Comparison of ENCODE assay signal across 8 cellular contexts in genomic region chr2:85585781-85586105, GRCh38. TPM values are rescaled to one million over a fixed set of nuclear protein-coding genes. Genes with fewer than 3 reads are reported as not detected.
DNase-seq lines count a peak whose midpoint lies in the region; ATAC-seq and TF ChIP-seq lines count a peak whose summit lies in the region.

No MANE protein-coding gene starts in this region.

- H3K23ac ChIP-seq in IMR-90 (ENCODE audit: low read depth, low read length), result peak overlapping the region; percentile 98; the same call in 1 of the 2 replicates

- peaks cover 27% of the 10 kb centered on the region for H3K9me1 ChIP-seq in IMR-90 (ENCODE audit: insufficient read depth, low read length)

- H4K8ac ChIP-seq in IMR-90 (ENCODE audit: low read depth in 2 of 2, low read length in 2 of 2), result peak overlapping the region; percentile 42 to 97

- peak overlapping the region; percentile 91 for H2BK120ac ChIP-seq in IMR-90 (ENCODE audit: low read depth, low read length)

- DNase-seq in AG10803 (ENCODE audit: low read depth) (peak; percentile 85), IMR-90 (peak; percentile 63), body of pancreas (no peak), aorta (no peak)
- no peak for DNase-seq in naive thymus-derived CD4-positive, alpha-beta T cell

- H3K9me3 Mint-ChIP-seq in naive thymus-derived CD4-positive, alpha-beta T cell, result peaks cover 0 to 2% (median 0%) of the 10 kb centered on the region in 11 donors

- ATAC-seq in IMR-90 (ENCODE audit: low read depth) (0 out of 2 replicates have a peak, but pooled peaks have one; percentile 2), body of pancreas (peak; percentile 33), HG03045 (IDR thresholded peaks at IDR 0.05; ENCODE audit: unreplicated experiment) (no peak), GM21529 (IDR thresholded peaks at IDR 0.05; ENCODE audit: unreplicated experiment) (no peak), aorta (ENCODE audit: low FRiP score) (no peak), HG02970 (IDR thresholded peaks at IDR 0.05; ENCODE audit: low FRiP score, unreplicated experiment) (no peak)
- no peak for ATAC-seq in naive thymus-derived CD4-positive, alpha-beta T cell

- POLR2A ChIA-PET in IMR-90 (lab: Charles Lee; ENCODE audit: unreplicated experiment), result no interaction called here
- POLR2A ChIA-PET in naive thymus-derived CD4-positive, alpha-beta T cell (lab: Charles Lee), result interaction anchor here (0.6 to 6.4 kb wide), 8 partner anchors 9 to 260 kb away, joined by 3 to 85 read pairs (median 6); partner anchors contain the start of genes GGCX, MAT2A, RNF181 and TMEM150A

- dilution Hi-C loops in IMR-90 (cut with HindIII; ENCODE audit: low sequenced_read_pairs, unreplicated experiment), result no loop called here

- no peaks in the 10 kb centered on the region for H3K27me3 Mint-ChIP-seq in naive thymus-derived CD4-positive, alpha-beta T cell

- peak overlapping the region; percentile 57 to 96 (median 87) for H3K4me3 Mint-ChIP-seq in naive thymus-derived CD4-positive, alpha-beta T cell

- peaks cover 7% of the 10 kb centered on the region; the same call in 1 of the 2 replicates for H4K20me1 ChIP-seq in IMR-90 (ENCODE audit: insufficient read depth, low read length)

- H3K9me3 ChIP-seq in IMR-90 (ENCODE audit: control insufficient read depth, insufficient read depth, low read length) (no peaks in the 10 kb centered on the region), body of pancreas (no peaks in the 10 kb centered on the region), aorta (ENCODE audit: control insufficient read depth, low read length) (no peaks in the 10 kb centered on the region)
- no peaks in the 10 kb centered on the region for H3K9me3 ChIP-seq in naive thymus-derived CD4-positive, alpha-beta T cell (ENCODE audit: control insufficient read depth in 2 of 3, low read length in 3 of 3)

- BruUV-seq in IMR-90 (replicated peaks; lab: Mats Ljungman, UMichigan), result no TSS peak

- intact Hi-C loops in IMR-90 (cut with micrococcal nuclease), result loop anchor here (2.0 kb wide), 1 partner anchor 25 kb away; the partner anchor contains the start of gene GGCX
- intact Hi-C loops in body of pancreas (cut with DNase I), result no loop called here
- intact Hi-C loops in naive thymus-derived CD4-positive, alpha-beta T cell (cut with micrococcal nuclease), result loop anchor here (1.0 to 2.0 kb wide), 4 partner anchors 8 to 27 kb away; partner anchors contain the start of genes C2orf68 (in 1 of the 2), RNF181 (in 1 of the 2), TMEM150A (in 1 of the 2) and VAMP8 (in 1 of the 2)
- intact Hi-C loops in aorta (cut with DNase I), result no loop called here

- H4K5ac ChIP-seq in IMR-90 (ENCODE audit: low read depth, low read length), result peak overlapping the region; percentile 81

- no peak for TF ChIP-seq POLR2A in IMR-90 (IDR thresholded peaks at IDR 0.05; ENCODE audit: low read depth, low read length)
- TF ChIP-seq POLR2A in body of pancreas (IDR thresholded peaks at IDR 0.05), result no peak

- peak overlapping the region; percentile 97 for H3K4ac ChIP-seq in IMR-90 (ENCODE audit: low read depth, low read length)

- peak overlapping the region; percentile 95 for H2AK9ac ChIP-seq in IMR-90 (replicated peaks; ENCODE audit: low read depth, low read length, poor library complexity)

- H3K4me2 ChIP-seq in IMR-90 (ENCODE audit: low read depth, low read length), result peak overlapping the region; percentile 74

- no peaks in the 10 kb centered on the region for H3K36me3 ChIP-seq in IMR-90 (ENCODE audit: control insufficient read depth, insufficient read depth, low read length)
- H3K36me3 ChIP-seq in body of pancreas (replicated peaks in 1 of 2; ENCODE audit: insufficient read depth in 1 of 2, low read depth in 2 of 2), result peaks cover 0 to 4% of the 10 kb centered on the region in 2 donors
- H3K36me3 ChIP-seq in naive thymus-derived CD4-positive, alpha-beta T cell (ENCODE audit: control insufficient read depth in 2 of 3, insufficient read depth in 3 of 3, low read length in 3 of 3), result peaks cover 0 to 13% (median 0%) of the 10 kb centered on the region in 3 experiments
- no peaks in the 10 kb centered on the region for H3K36me3 ChIP-seq in aorta (ENCODE audit: control insufficient read depth in 1 of 2, insufficient read depth in 2 of 2, low read length in 1 of 2)

- H3K18ac ChIP-seq in IMR-90 (ENCODE audit: low read depth, low read length), result peak overlapping the region; percentile 65

- peaks cover 6 to 52% of the 10 kb centered on the region in 2 experiments; a peak in 2 of 4 replicates for H3K79me1 ChIP-seq in IMR-90 (ENCODE audit: low read depth in 1 of 2, low read length in 2 of 2)

- peak overlapping the region in 8 of 9 donors; percentile 81 to 93 (median 93) for H3K27ac Mint-ChIP-seq in naive thymus-derived CD4-positive, alpha-beta T cell

- peak overlapping the region; percentile 89 for H2BK20ac ChIP-seq in IMR-90 (ENCODE audit: low read depth, low read length)

- peaks cover 31% of the 10 kb centered on the region for H3K4me1 ChIP-seq in IMR-90 (ENCODE audit: control insufficient read depth, insufficient read depth, low read length)
- peaks cover 55% of the 10 kb centered on the region for H3K4me1 ChIP-seq in body of pancreas
- peaks cover 19 to 32% of the 10 kb centered on the region in 2 donors for H3K4me1 ChIP-seq in naive thymus-derived CD4-positive, alpha-beta T cell (ENCODE audit: control insufficient read depth in 2 of 2, insufficient read depth in 2 of 2, low read length in 2 of 2)
- peaks cover 0 to 1% of the 10 kb centered on the region in 2 donors for H3K4me1 ChIP-seq in aorta (ENCODE audit: control insufficient read depth in 1 of 2, insufficient read depth in 2 of 2, low read length in 2 of 2)

- peak overlapping the region; percentile 94 for H2AFZ ChIP-seq in IMR-90 (replicated peaks; ENCODE audit: low read length, poor library complexity)

- H2BK5ac ChIP-seq in IMR-90 (ENCODE audit: low read depth, low read length, poor library complexity, severe bottlenecking), result peak overlapping the region; percentile 94

- H3K14ac ChIP-seq in IMR-90 (replicated peaks; ENCODE audit: low read depth, low read length), result peak overlapping the region; percentile 94; the same call in 1 of the 2 replicates

- H3K36me3 Mint-ChIP-seq in naive thymus-derived CD4-positive, alpha-beta T cell, result peaks cover 0 to 16% (median 12%) of the 10 kb centered on the region in 5 donors

- peak overlapping the region; percentile 92 for H4K91ac ChIP-seq in IMR-90 (ENCODE audit: insufficient read depth, low read depth, low read length)

- no peak for TF ChIP-seq RAD21 in IMR-90 (IDR thresholded peaks at IDR 0.05; ENCODE audit: low read length)

- H3K27me3 ChIP-seq in IMR-90 (ENCODE audit: control insufficient read depth, insufficient read depth, low read length) (no peaks in the 10 kb centered on the region), body of pancreas (no peaks in the 10 kb centered on the region), aorta (ENCODE audit: control insufficient read depth in 1 of 2, insufficient read depth in 2 of 2, low read length in 1 of 2) (no peaks in the 10 kb centered on the region)
- H3K27me3 ChIP-seq in naive thymus-derived CD4-positive, alpha-beta T cell (ENCODE audit: control insufficient read depth in 2 of 2, insufficient read depth in 2 of 2, low read length in 2 of 2), result no peaks in the 10 kb centered on the region

- H3K4me1 Mint-ChIP-seq in naive thymus-derived CD4-positive, alpha-beta T cell, result peaks cover 45 to 73% (median 68%) of the 10 kb centered on the region in 7 donors

- WGBS in IMR-90 (ENCODE audit: extremely low coverage in 2 of 2, insufficient read length in 1 of 2), 2 experiments, result no CpG with 5 or more reads among the region's 1 CpG
- WGBS in body of pancreas, 2 donors, result 79 to 83% methylated on average over 1 of the region's 1 CpG
- 17 to 63% methylated on average over 1 of the region's 1 CpG for WGBS in aorta, 2 donors

- H3K4me3 ChIP-seq in AG10803 (ENCODE audit: low read length), result peak overlapping the region; percentile 68
- H3K4me3 ChIP-seq in IMR-90 (ENCODE audit: insufficient read depth, low read depth, low read length), result no peak overlapping the region
- H3K4me3 ChIP-seq in body of pancreas, result no peak overlapping the region
- H3K4me3 ChIP-seq in naive thymus-derived CD4-positive, alpha-beta T cell (ENCODE audit: low read length), result peak overlapping the region; percentile 69
- no peak overlapping the region for H3K4me3 ChIP-seq in aorta (ENCODE audit: low read length in 2 of 2)

- peak overlapping the region; percentile 54 for H3K56ac ChIP-seq in IMR-90 (ENCODE audit: extremely low read depth, insufficient read depth, low read length)

- peak overlapping the region; percentile 58; the same call in 2 of the 3 replicates for H2BK15ac ChIP-seq in IMR-90 (ENCODE audit: low read depth, low read length)

- in situ Hi-C loops in IMR-90 (cut with MboI; ENCODE audit: low sequenced_read_pairs), result no loop called here

- no peak for TF ChIP-seq CTCF in AG10803 (conservative IDR thresholded peaks at IDR 0.05; ENCODE audit: low read length)
- TF ChIP-seq CTCF in IMR-90 (conservative IDR thresholded peaks at IDR 0.05; ENCODE audit: low read depth, low read length), result no peak
- no peak for TF ChIP-seq CTCF in body of pancreas (IDR thresholded peaks at IDR 0.05)

- no peak overlapping the region; the same call in 1 of the 2 replicates for H3K9ac ChIP-seq in IMR-90 (ENCODE audit: low read depth, low read length)

- CTCF ChIA-PET in IMR-90 (lab: Yijun Ruan, JAX), result no interaction called here
- CTCF ChIA-PET in naive thymus-derived CD4-positive, alpha-beta T cell (lab: Charles Lee), result no interaction called here

- peak overlapping the region; percentile 90 for H3K27ac ChIP-seq in IMR-90 (ENCODE audit: insufficient read depth, low read length)
- H3K27ac ChIP-seq in body of pancreas, result peak overlapping the region; percentile 73 to 88 (median 78)
- H3K27ac ChIP-seq in naive thymus-derived CD4-positive, alpha-beta T cell (ENCODE audit: low read depth, low read length), result peak overlapping the region; percentile 80
- H3K27ac ChIP-seq in aorta (ENCODE audit: low read depth in 1 of 2, low read length in 2 of 2), result peak overlapping the region in 1 of 2 donors; percentile 87

- peak overlapping the region; percentile 98 for H2AK5ac ChIP-seq in IMR-90 (ENCODE audit: low read depth, low read length)

RNA-seq across cellular contexts. Expression of gene VAMP5, which starts 1.5 kb away (rescaled TPM):
- total RNA-seq in IMR-90 (2012; rRNA removed) (13.8 and 27.8 TPM in 2 replicates), body of pancreas (10 to 100 TPM in 1 of 2 donors, 1 to 10 TPM in 1; 3.0 to 10.4 TPM), aorta (10 to 100 TPM; 60.3 to 83.8 TPM)
- polyA plus RNA-seq in IMR-90 (2012; rRNA removed) (103 and 121 TPM in 2 replicates), aorta (100 to 1,000 TPM; 180 to 186 TPM)
- 209 and 319 TPM in 2 replicates for polyA plus RNA-seq in IMR-90 (2012; cell fraction: cytosol; rRNA removed)
- 51.1 and 83.2 TPM in 2 replicates for polyA plus RNA-seq in IMR-90 (2012; cell fraction: nucleus; rRNA removed; ENCODE audit: low replicate concordance)
- 10 to 100 TPM; 25.6 to 73.8 (median 35.1) TPM for total RNA-seq in naive thymus-derived CD4-positive, alpha-beta T cell
- 100 to 1,000 TPM; 115 to 121 TPM for polyA plus RNA-seq in naive thymus-derived CD4-positive, alpha-beta T cell

RNA-seq across cellular contexts. Expression of gene VAMP8, which starts 8.4 kb away (rescaled TPM):
- total RNA-seq in IMR-90 (2012; rRNA removed), result 0.83 and 0.90 TPM in 2 replicates
- 1.7 and 1.9 TPM in 2 replicates for polyA plus RNA-seq in IMR-90 (2012; rRNA removed)
- 0.82 and 2.4 TPM in 2 replicates for polyA plus RNA-seq in IMR-90 (2012; cell fraction: cytosol; rRNA removed)
- polyA plus RNA-seq in IMR-90 (2012; cell fraction: nucleus; rRNA removed; ENCODE audit: low replicate concordance), result 0.13 and 2.1 TPM in 2 replicates
- total RNA-seq in body of pancreas, result 100 to 1,000 TPM in 1 of 2 donors, 10 to 100 TPM in 1; 39.6 to 111 TPM
- total RNA-seq in naive thymus-derived CD4-positive, alpha-beta T cell, result 100 to 1,000 TPM in 2 of 5 experiments, 10 to 100 TPM in 3; 55.1 to 137 (median 83.2) TPM
- polyA plus RNA-seq in naive thymus-derived CD4-positive, alpha-beta T cell, result 100 to 1,000 TPM; 312 to 347 TPM
- 10 to 100 TPM; 40.5 to 43.5 TPM for total RNA-seq in aorta
- 100 to 1,000 TPM in 1 of 2 donors, 10 to 100 TPM in 1; 23.9 to 256 TPM for polyA plus RNA-seq in aorta

RNA-seq across cellular contexts. Expression of gene RNF181, which starts 9.8 kb away (rescaled TPM):
- total RNA-seq in IMR-90 (2012; rRNA removed), result 326 and 498 TPM in 2 replicates
- polyA plus RNA-seq in IMR-90 (2012; rRNA removed), result 438 and 481 TPM in 2 replicates
- 538 and 709 TPM in 2 replicates for polyA plus RNA-seq in IMR-90 (2012; cell fraction: cytosol; rRNA removed)
- 203 and 232 TPM in 2 replicates for polyA plus RNA-seq in IMR-90 (2012; cell fraction: nucleus; rRNA removed; ENCODE audit: low replicate concordance)
- 10 to 100 TPM; 54.4 to 89.5 TPM for total RNA-seq in body of pancreas
- total RNA-seq in naive thymus-derived CD4-positive, alpha-beta T cell, result 100 to 1,000 TPM in 1 of 5 experiments, 10 to 100 TPM in 4; 38.5 to 118 (median 61.4) TPM
- 100 to 1,000 TPM; 168 to 175 TPM for polyA plus RNA-seq in naive thymus-derived CD4-positive, alpha-beta T cell
- total RNA-seq in aorta, result 10 to 100 TPM; 76.0 to 98.5 TPM
- 100 to 1,000 TPM; 148 to 203 TPM for polyA plus RNA-seq in aorta

RNA-seq across cellular contexts. Expression of gene TMEM150A, which starts 16.8 kb away (rescaled TPM):
- total RNA-seq in IMR-90 (2012; rRNA removed), result 4.7 and 4.8 TPM in 2 replicates
- 16.3 and 19.1 TPM in 2 replicates for polyA plus RNA-seq in IMR-90 (2012; rRNA removed)
- 15.8 and 27.0 TPM in 2 replicates for polyA plus RNA-seq in IMR-90 (2012; cell fraction: cytosol; rRNA removed)
- 30.8 and 68.9 TPM in 2 replicates for polyA plus RNA-seq in IMR-90 (2012; cell fraction: nucleus; rRNA removed; ENCODE audit: low replicate concordance)
- 10 to 100 TPM; 23.1 to 24.4 TPM for total RNA-seq in body of pancreas
- total RNA-seq in naive thymus-derived CD4-positive, alpha-beta T cell, result 10 to 100 TPM in 3 of 5 experiments, 1 to 10 TPM in 2; 5.1 to 17.8 (median 11.2) TPM
- polyA plus RNA-seq in naive thymus-derived CD4-positive, alpha-beta T cell, result 10 to 100 TPM; 11.1 to 15.4 TPM
- 10 to 100 TPM; 13.9 to 19.2 TPM for total RNA-seq in aorta
- 10 to 100 TPM; 17.8 to 27.8 TPM for polyA plus RNA-seq in aorta

RNA-seq across cellular contexts. Expression of gene GGCX, which starts 24.4 kb away (rescaled TPM):
- total RNA-seq in IMR-90 (2012; rRNA removed), result 31.9 and 35.0 TPM in 2 replicates
- polyA plus RNA-seq in IMR-90 (2012; rRNA removed), result 37.0 and 39.4 TPM in 2 replicates
- polyA plus RNA-seq in IMR-90 (2012; cell fraction: cytosol; rRNA removed), result 57.1 and 81.4 TPM in 2 replicates
- 60.6 and 63.6 TPM in 2 replicates for polyA plus RNA-seq in IMR-90 (2012; cell fraction: nucleus; rRNA removed; ENCODE audit: low replicate concordance)
- total RNA-seq in body of pancreas, result 10 to 100 TPM; 35.5 to 48.1 TPM
- 10 to 100 TPM; 20.4 to 34.2 (median 26.3) TPM for total RNA-seq in naive thymus-derived CD4-positive, alpha-beta T cell
- polyA plus RNA-seq in naive thymus-derived CD4-positive, alpha-beta T cell, result 10 to 100 TPM; 11.8 to 12.2 TPM
- 10 to 100 TPM; 30.3 to 48.3 TPM for total RNA-seq in aorta
- 10 to 100 TPM; 15.5 to 18.6 TPM for polyA plus RNA-seq in aorta

Comparison
In these comparisons a context has a peak if more than half of its experiments do, and no peak if none do; other contexts are left out.
1. DNase-seq: peak in AG10803 (single experiment) and IMR-90 (single experiment); none in body of pancreas (0 of 4), naive thymus-derived CD4-positive, alpha-beta T cell (0 of 9) and aorta (0 of 2).
2. H3K4me3 ChIP-seq: peak in AG10803 (single experiment) and naive thymus-derived CD4-positive, alpha-beta T cell (single experiment); none in IMR-90 (single experiment), body of pancreas (0 of 2) and aorta (0 of 2).
3. ATAC-seq: peak in IMR-90 (single experiment) and body of pancreas (single experiment); none in naive thymus-derived CD4-positive, alpha-beta T cell (single experiment), HG03045 (single experiment), GM21529 (single experiment), aorta (single experiment) and HG02970 (single experiment).
4. RNA of gene VAMP8, which starts 8.4 kb away (total RNA-seq): 39.6 to 111 TPM in body of pancreas, 55.1 to 137 TPM in naive thymus-derived CD4-positive, alpha-beta T cell and 40.5 to 43.5 TPM in aorta; 0.83 to 0.90 TPM in IMR-90; every median in the first group is over 10 times any median in the second.
5. intact Hi-C loops: an anchor here in IMR-90 (2.0 kb wide) and naive thymus-derived CD4-positive, alpha-beta T cell (1.0 to 2.0 kb wide); none called in body of pancreas and aorta.